Comparison of ENCODE assay signal across 15 cellular contexts in the genomic region with DNA sequence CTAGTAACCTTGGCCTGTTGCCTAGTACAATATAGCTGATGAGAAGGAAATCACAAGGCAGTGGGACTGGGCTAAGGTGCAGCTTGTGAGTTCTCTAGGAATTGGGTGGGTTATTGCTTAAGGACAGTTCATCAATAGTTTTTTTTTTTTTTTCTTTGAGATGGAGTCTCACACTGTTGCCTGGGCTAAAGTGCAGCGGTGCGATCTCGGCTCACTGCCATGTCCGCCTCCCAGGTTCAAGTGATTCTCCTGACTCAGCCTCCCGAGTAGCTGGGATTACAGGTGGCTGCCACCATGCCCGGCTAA. TPM values are rescaled to one million over a fixed set of nuclear protein-coding genes. Genes with fewer than 3 reads are reported as not detected.
DNase-seq lines count a peak whose midpoint lies in the region; ATAC-seq and TF ChIP-seq lines count a peak whose summit lies in the region.
"Had no signal": no experiment of that assay in that cellular context is flagged by ENCODE, and none has a peak within 500 bp of the region (broad histone marks: within the 10 kb centered on the region; RNA-seq: fewer than 3 reads in every experiment).

No MANE protein-coding gene starts in this region.

- no peaks in the 10 kb centered on the region for H3K9me3 ChIP-seq in PC-9 (ENCODE audit: insufficient read depth, low read depth)
- no peaks in the 10 kb centered on the region for H3K9me3 ChIP-seq in mucosa of descending colon
- H3K9me3 ChIP-seq in transverse colon = no peaks in the 10 kb centered on the region
- H3K9me3 ChIP-seq: A549, BE2C had no signal

- H3K27me3 ChIP-seq in PC-9 (ENCODE audit: insufficient read depth, low read depth) (no peaks in the 10 kb centered on the region), transverse colon (no peaks in the 10 kb centered on the region)
- H3K27me3 ChIP-seq: BE2C had no signal

- peaks cover 71% of the 10 kb centered on the region for H3K79me2 ChIP-seq in PC-9 (ENCODE audit: low read depth)

- ATAC-seq in mucosa of descending colon (peak; percentile 63), HG03095 (IDR thresholded peaks at IDR 0.05; ENCODE audit: unreplicated experiment) (no peak)
- ATAC-seq: A549; CD8-positive, alpha-beta T cell had no signal

- in situ Hi-C loops in transverse colon (cut with MboI; ENCODE audit: low pct_ligation_motif_present in 1 of 4, low pct_unique_long_range_greater_than_20kb in 1 of 4, low sequenced_read_pairs in 3 of 4) = no loop called here

- H3K36me3 ChIP-seq in PC-9 (ENCODE audit: low read depth) (peaks cover 3% of the 10 kb centered on the region; the same call in 1 of the 2 replicates), mucosa of descending colon (ENCODE audit: low read depth) (no peaks in the 10 kb centered on the region), transverse colon (no peaks in the 10 kb centered on the region)
- H3K36me3 ChIP-seq: BE2C had no signal

- H3K4me2 ChIP-seq in PC-9 = 0 out of 2 replicates have a peak overlapping the region, but pooled peaks have one; percentile 1
- H3K4me2 ChIP-seq: A549 had no signal

- DNase-seq in PC-9 = no peak
- peak in 2 of 3 donors; percentile 40 to 63 for DNase-seq in mucosa of descending colon
- peak; percentile 42 for DNase-seq in transverse colon
- no peak for DNase-seq in stimulated activated CD4-positive, alpha-beta T cell treated with anti-CD3 and anti-CD28 coated beads, Interleukin-15, amount 100 ng/mL, for 24 hours
- no peak for DNase-seq in NCI-H1092 treated with DMSO at 0.1 percent for 48 hours (lab: John Stamatoyannopoulos, UW)
- DNase-seq: BE2C; CD8-positive, alpha-beta T cell; COR-L47; EL; GOT3; H9; IMR-90 had no signal

- CTCF ChIA-PET in PC-9 (lab: Charles Lee) = interaction anchor here (0.6 kb wide), 2 partner anchors 13 to 323 kb away, joined by 5 read pairs; no protein-coding TSS in a partner anchor

- TF ChIP-seq EP300 in transverse colon (IDR thresholded peaks at IDR 0.05; ENCODE audit: low read depth) = no peak

- H3K27ac ChIP-seq in PC-9 (peak overlapping the region; percentile 82), VCaP (peak overlapping the region; percentile 79), transverse colon (peak overlapping the region; percentile 23 to 83 (median 66))
- H3K27ac ChIP-seq: A549 had no signal

- H3K4me1 ChIP-seq in PC-9 (replicated peaks; ENCODE audit: insufficient read depth) = peaks cover 53% of the 10 kb centered on the region
- H3K4me1 ChIP-seq in mucosa of descending colon (ENCODE audit: low read depth) = peaks cover 32% of the 10 kb centered on the region
- H3K4me1 ChIP-seq in transverse colon = peaks cover 0 to 46% (median 16%) of the 10 kb centered on the region in 4 donors
- H3K4me1 ChIP-seq: BE2C had no signal

- POLR2A ChIA-PET in PC-9 (lab: Charles Lee; ENCODE audit: unreplicated experiment) = interaction anchor here (0.7 kb wide), 1 partner anchor 16 kb away, joined by 24 read pairs; no protein-coding TSS in a partner anchor

- no TSS peak for BruUV-seq in PC-9 (replicated peaks; lab: Mats Ljungman, UMichigan)

- no peak for TF ChIP-seq CTCF in PC-9 (conservative IDR thresholded peaks at IDR 0.05)
- no peak for TF ChIP-seq CTCF in VCaP (conservative IDR thresholded peaks at IDR 0.05)
- no peak for TF ChIP-seq CTCF in mucosa of descending colon (IDR thresholded peaks at IDR 0.05)
- no peak for TF ChIP-seq CTCF in transverse colon (IDR thresholded peaks at IDR 0.05)

- 67% methylated on average over 6 of the region's 6 CpGs; no CpG with 5 or more reads in 1 of the 2 donors for WGBS in transverse colon (ENCODE audit: low coverage in 1 of 2), 2 donors

- H3F3A ChIP-seq in PC-9 (ENCODE audit: insufficient read depth, low read depth) = peaks cover 39% of the 10 kb centered on the region

- H3K4me3 ChIP-seq in PC-9 (no peak overlapping the region), mucosa of descending colon (no peak overlapping the region), transverse colon (no peak overlapping the region)
- H3K4me3 ChIP-seq: A549 had no signal

- intact Hi-C loops in PC-9 (cut with micrococcal nuclease; ENCODE audit: unreplicated experiment) = no loop called here
- intact Hi-C loops in mucosa of descending colon (cut with DNase I, micrococcal nuclease) = no loop called here
- intact Hi-C loops in transverse colon (cut with DNase I; ENCODE audit: low total_unique reads) = no loop called here

- H3K9me2 ChIP-seq in PC-9 (ENCODE audit: insufficient read depth) = no peaks in the 10 kb centered on the region

- no peaks in the 10 kb centered on the region; the same call in 1 of the 2 replicates for H4K20me1 ChIP-seq in PC-9 (ENCODE audit: insufficient read depth)

- TF ChIP-seq POLR2A in transverse colon (IDR thresholded peaks at IDR 0.05) = no peak

- no peak overlapping the region for H2AFZ ChIP-seq in PC-9

RNA-seq across cellular contexts. Expression of gene ACKR2, which starts 11.5 kb away (rescaled TPM):
- total RNA-seq in PC-9 (2021) (1.0 and 2.9 TPM in 2 replicates), mucosa of descending colon (10 to 100 TPM in 2 of 3 donors, 1 to 10 TPM in 1; 4.7 to 13.1 (median 10.4) TPM), transverse colon (1 to 10 TPM; 1.4 to 9.2 (median 5.2) TPM)
- total RNA-seq: H9, IMR-90 had no signal

RNA-seq across cellular contexts. Expression of gene HIGD1A, which starts 16.4 kb away (rescaled TPM):
- total RNA-seq in PC-9 (2021) = 48.2 and 69.7 TPM in 2 replicates
- total RNA-seq in mucosa of descending colon = 100 to 1,000 TPM; 174 to 468 (median 368) TPM
- 100 to 1,000 TPM in 3 of 4 donors, 10 to 100 TPM in 1; 41.4 to 518 (median 379) TPM for total RNA-seq in transverse colon

RNA-seq across cellular contexts. Expression of gene CCDC13, which starts 47.6 kb away (rescaled TPM):
- total RNA-seq in PC-9 (2021) (0.41 TPM in 1 of 2 replicates, not detected in the other), mucosa of descending colon (1 to 10 TPM; 2.2 to 3.3 (median 3.0) TPM), transverse colon (10 to 100 TPM in 2 of 4 donors, 1 to 10 TPM in 1, under 1 TPM in 1; 0.27 to 33.3 (median 13.6) TPM)
- total RNA-seq: H9 had no signal

RNA-seq across cellular contexts. Expression of gene CYP8B1, which starts 55.0 kb away (rescaled TPM):
- total RNA-seq in PC-9 (2021) = not detected in 2 replicates
- not detected for total RNA-seq in mucosa of descending colon
- total RNA-seq in transverse colon = not detected
- total RNA-seq: CD8-positive, alpha-beta T cell; H9; IMR-90 had no signal

Comparison
In these comparisons a context has a peak if more than half of its experiments do, and no peak if none do; other contexts are left out.
1. DNase-seq: peak in mucosa of descending colon (2 of 3) and transverse colon (single experiment); none in PC-9 (0 of 2), stimulated activated CD4-positive, alpha-beta T cell treated with anti-CD3 and anti-CD28 coated beads, Interleukin-15, amount 100 ng/mL, for 24 hours (single experiment) and NCI-H1092 treated with DMSO at 0.1 percent for 48 hours (single experiment).
2. Peak in every context shown above with its lines, with median percentiles within 50 percentile points of each other: H3K27ac ChIP-seq.